In the genomic region with DNA sequence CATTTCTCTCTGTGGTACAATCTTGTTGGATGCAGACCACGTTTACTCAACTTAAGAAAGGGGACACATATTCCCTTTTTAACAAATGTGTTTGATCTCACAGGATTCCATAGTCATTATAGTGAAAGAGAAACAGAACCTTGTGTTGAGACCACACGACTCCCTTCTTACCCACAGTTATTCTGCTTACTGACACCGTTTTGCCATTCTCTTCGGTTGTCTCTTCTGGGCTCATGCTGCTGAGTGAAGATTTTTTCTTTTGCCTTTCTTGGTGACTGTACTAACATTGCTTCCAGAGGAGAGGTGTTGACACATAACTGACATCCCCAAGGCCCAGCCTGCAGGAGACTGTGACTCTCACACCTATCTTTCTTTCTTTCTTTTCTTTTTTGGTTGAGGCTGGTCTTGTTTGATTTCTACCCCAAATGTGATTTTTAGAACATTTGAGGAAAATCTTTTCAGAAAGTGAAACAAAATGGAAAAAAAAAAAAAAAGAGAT, we compare ENCODE assay signal across 15 cellular contexts.
A peak's percentile ranks its signal among the peaks of the same experiment; 100 is the strongest.
DNase-seq lines count a peak whose midpoint lies in the region; ATAC-seq, FAIRE-seq and TF ChIP-seq lines count a peak whose summit lies in the region.
"Had no signal": no experiment of that assay in that cellular context is flagged by ENCODE, and none has a peak within 500 bp of the region (broad histone marks: within the 10 kb centered on the region; RNA-seq: fewer than 3 reads in every experiment).

No MANE protein-coding gene starts in this region.

- H3K23ac ChIP-seq in IMR-90 (ENCODE audit: low read depth, low read length) (peak overlapping the region; percentile 39; the same call in 1 of the 2 replicates), H1 (ENCODE audit: insufficient read length) (no peak overlapping the region)

- H4K5ac ChIP-seq in IMR-90 (ENCODE audit: low read depth, low read length) (peak overlapping the region; percentile 56; the same call in 1 of the 2 replicates), H1 (ENCODE audit: insufficient read length, low read depth, low read length) (no peak overlapping the region)

- dilution Hi-C loops in IMR-90 (cut with HindIII; ENCODE audit: low sequenced_read_pairs, unreplicated experiment): no loop called here

- H3K56ac ChIP-seq in IMR-90 (ENCODE audit: extremely low read depth, insufficient read depth, low read length) (no peak overlapping the region), H1 (replicated peaks; ENCODE audit: insufficient read length, low read depth, low read length) (no peak overlapping the region)

- peak overlapping the region; percentile 15; the same call in 1 of the 2 replicates for H4K91ac ChIP-seq in IMR-90 (ENCODE audit: insufficient read depth, low read depth, low read length)
- no peak overlapping the region for H4K91ac ChIP-seq in H1 (replicated peaks; ENCODE audit: insufficient read length, low read length)

- H3K14ac ChIP-seq in IMR-90 (replicated peaks; ENCODE audit: low read depth, low read length) (peak overlapping the region; percentile 14; the same call in 1 of the 2 replicates), H1 (ENCODE audit: insufficient read length) (no peak overlapping the region)

- no peak overlapping the region for H2AK5ac ChIP-seq in IMR-90 (ENCODE audit: low read depth, low read length)
- H2AK5ac ChIP-seq in H1 (ENCODE audit: low read depth, low read length): no peak overlapping the region

- H2BK20ac ChIP-seq in IMR-90 (ENCODE audit: low read depth, low read length): peak overlapping the region; percentile 36; the same call in 1 of the 2 replicates
- no peak overlapping the region for H2BK20ac ChIP-seq in H1 (ENCODE audit: low read length)

- no peak for TF ChIP-seq POLR2A in IMR-90 (IDR thresholded peaks at IDR 0.05; ENCODE audit: low read depth, low read length)
- no peak for TF ChIP-seq POLR2A in H1 (IDR thresholded peaks at IDR 0.05; ENCODE audit: control extremely low read depth in 1 of 2, low read depth in 2 of 2, low read length in 2 of 2)
- TF ChIP-seq POLR2A in transverse colon (IDR thresholded peaks at IDR 0.05): no peak

- no peak overlapping the region for H2AK9ac ChIP-seq in IMR-90 (replicated peaks; ENCODE audit: low read depth, low read length, poor library complexity)

- H3K23me2 ChIP-seq in H1 (ENCODE audit: low read depth, low read length): no peaks in the 10 kb centered on the region

- H2BK5ac ChIP-seq in IMR-90 (ENCODE audit: low read depth, low read length, poor library complexity, severe bottlenecking) (peak overlapping the region; percentile 21), H1 (ENCODE audit: low read depth, low read length) (no peak overlapping the region)

- H2BK15ac ChIP-seq in IMR-90 (ENCODE audit: low read depth, low read length): peak overlapping the region; percentile 61
- H2BK15ac ChIP-seq in H1 (ENCODE audit: low read length): no peak overlapping the region

- H4K8ac ChIP-seq in IMR-90 (ENCODE audit: low read depth in 2 of 2, low read length in 2 of 2) (peak overlapping the region in 1 of 2 experiments; percentile 62; a peak in 2 of 4 replicates), H1 (ENCODE audit: extremely low read depth, insufficient read depth, low read length) (no peak overlapping the region)

- H3K18ac ChIP-seq in IMR-90 (ENCODE audit: low read depth, low read length): peak overlapping the region; percentile 79
- H3K18ac ChIP-seq in H1 (ENCODE audit: extremely low read depth, low read length): no peak overlapping the region; the same call in 1 of the 2 replicates

- in situ Hi-C loops in IMR-90 (cut with MboI; ENCODE audit: low sequenced_read_pairs): no loop called here
- in situ Hi-C loops in transverse colon (cut with MboI; ENCODE audit: low pct_ligation_motif_present in 1 of 4, low pct_unique_long_range_greater_than_20kb in 1 of 4, low sequenced_read_pairs in 3 of 4): no loop called here

- intact Hi-C loops in IMR-90 (cut with micrococcal nuclease) (no loop called here), transverse colon (cut with DNase I; ENCODE audit: low total_unique reads) (no loop called here)

- ATAC-seq in IMR-90 (ENCODE audit: low read depth): no peak
- no peak for ATAC-seq in HG03175 (IDR thresholded peaks at IDR 0.05; ENCODE audit: unreplicated experiment)

- H3K79me1 ChIP-seq in IMR-90 (ENCODE audit: low read depth in 1 of 2, low read length in 2 of 2): no peaks in the 10 kb centered on the region; a peak in 1 of 4 replicates
- no peaks in the 10 kb centered on the region for H3K79me1 ChIP-seq in H1 (ENCODE audit: low read depth, low read length)

- H4K20me1 ChIP-seq in IMR-90 (ENCODE audit: insufficient read depth, low read length) (no peaks in the 10 kb centered on the region), H1 (replicated peaks in 1 of 2; ENCODE audit: control insufficient read depth in 1 of 2, insufficient read depth in 2 of 2, low read length in 2 of 2) (no peaks in the 10 kb centered on the region), osteoblast (ENCODE audit: insufficient read depth, low read length) (no peaks in the 10 kb centered on the region), hepatocyte (ENCODE audit: insufficient read depth, poor library complexity, severe bottlenecking) (no peaks in the 10 kb centered on the region)

- TF ChIP-seq EP300 in H1 (IDR thresholded peaks at IDR 0.05; ENCODE audit: borderline replicate concordance in 1 of 2, low read depth in 2 of 2, low read length in 2 of 2) (no peak), transverse colon (IDR thresholded peaks at IDR 0.05; ENCODE audit: low read depth) (no peak)

- no peak overlapping the region for H3K4me3 ChIP-seq in IMR-90 (ENCODE audit: insufficient read depth, low read depth, low read length)
- H3K4me3 ChIP-seq in H1 (ENCODE audit: extremely low read depth in 1 of 4, insufficient read depth in 2 of 4, low read depth in 3 of 4, low read length in 4 of 4): no peak overlapping the region
- H3K4me3 ChIP-seq in osteoblast (ENCODE audit: insufficient read depth, low read length): peak overlapping the region; percentile 8
- no peak overlapping the region for H3K4me3 ChIP-seq in transverse colon
- H3K4me3 ChIP-seq in hepatocyte: no peak overlapping the region

- H3K36me3 ChIP-seq in IMR-90 (ENCODE audit: control insufficient read depth, insufficient read depth, low read length) (no peaks in the 10 kb centered on the region), H1 (ENCODE audit: control insufficient read depth in 2 of 4, insufficient read depth in 4 of 4, low read length in 3 of 4) (no peaks in the 10 kb centered on the region), osteoblast (ENCODE audit: insufficient read depth, low read length) (no peaks in the 10 kb centered on the region), transverse colon (no peaks in the 10 kb centered on the region), hepatocyte (replicated peaks; ENCODE audit: insufficient read depth, low read depth) (no peaks in the 10 kb centered on the region)

- no peak overlapping the region for H2BK12ac ChIP-seq in H1 (ENCODE audit: low read depth, low read length)

- POLR2A ChIA-PET in IMR-90 (lab: Charles Lee; ENCODE audit: unreplicated experiment): no interaction called here
- POLR2A ChIA-PET in H1 (lab: Charles Lee; ENCODE audit: partially characterized antibody): no interaction called here

- no peak for FAIRE-seq in H1 (lab: Jason Lieb, UNC)

- TF ChIP-seq CTCF in IMR-90 (conservative IDR thresholded peaks at IDR 0.05; ENCODE audit: low read depth, low read length) (no peak), H1 (IDR thresholded peaks at IDR 0.05; ENCODE audit: control extremely low read depth in 1 of 3, insufficient read depth in 1 of 3, low read depth in 1 of 3, low read length in 3 of 3) (no peak), osteoblast (IDR thresholded peaks at IDR 0.05; ENCODE audit: extremely low read depth, low read depth, low read length) (no peak), transverse colon (IDR thresholded peaks at IDR 0.05) (no peak), hepatocyte (IDR thresholded peaks at IDR 0.05; ENCODE audit: poor library complexity) (no peak)

- CTCF ChIA-PET in IMR-90 (lab: Yijun Ruan, JAX): no interaction called here
- CTCF ChIA-PET in H1 (lab: Charles Lee; ENCODE audit: partially characterized antibody): interaction anchor here (1.3 kb wide), 1 partner anchor 146 kb away, joined by 3 read pairs; no protein-coding TSS in a partner anchor

- TF ChIP-seq RAD21 in IMR-90 (IDR thresholded peaks at IDR 0.05; ENCODE audit: low read length) (no peak), H1 (IDR thresholded peaks at IDR 0.05 in 1 of 2, conservative IDR thresholded peaks at IDR 0.05 in 1 of 2; ENCODE audit: low read depth in 2 of 2, low read length in 2 of 2) (no peak)

- peak; percentile 16 for DNase-seq in IMR-90
- no peak for DNase-seq in H1 (ENCODE audit: low read depth in 1 of 2, low spot score in 2 of 2)
- no peak for DNase-seq in osteoblast (ENCODE audit: insufficient read length, low spot score, missing footprints)
- no peak for DNase-seq in transverse colon
- DNase-seq in midbrain (lab: John Stamatoyannopoulos, UW): no peak
- no peak for DNase-seq in hepatocyte (ENCODE audit: low spot score)
- DNase-seq: ACHN; HCEC 1CT; NCI-H1930; NCI-H446; NCI-H69; NK-92 treated with Interleukin-12 subunit alpha and Interleukin-12 subunit beta, amount 100 ng/mL, for 24 hours; RPMI8226; SIG-M5 had no signal

- BruUV-seq in IMR-90 (replicated peaks; lab: Mats Ljungman, UMichigan): no TSS peak

- H3K4ac ChIP-seq in IMR-90 (ENCODE audit: low read depth, low read length): no peak overlapping the region
- H3K4ac ChIP-seq in H1 (replicated peaks; ENCODE audit: insufficient read length, low read depth, low read length): no peak overlapping the region

- peak overlapping the region; percentile 41 for H2BK120ac ChIP-seq in IMR-90 (ENCODE audit: low read depth, low read length)
- H2BK120ac ChIP-seq in H1 (replicated peaks; ENCODE audit: low read depth, low read length): no peak overlapping the region

- no peaks in the 10 kb centered on the region for H3K9me2 ChIP-seq in hepatocyte (replicated peaks; ENCODE audit: insufficient read depth)

- H3K27ac ChIP-seq in IMR-90 (ENCODE audit: insufficient read depth, low read length): no peak overlapping the region
- H3K27ac ChIP-seq in H1 (ENCODE audit: low read depth, low read length): no peak overlapping the region
- H3K27ac ChIP-seq in osteoblast (ENCODE audit: low read depth, low read length): no peak overlapping the region
- peak overlapping the region in 3 of 4 donors; percentile 4 to 53 (median 50) for H3K27ac ChIP-seq in transverse colon
- no peak overlapping the region for H3K27ac ChIP-seq in hepatocyte

- H3K27me3 ChIP-seq in IMR-90 (ENCODE audit: control insufficient read depth, insufficient read depth, low read length) (no peaks in the 10 kb centered on the region), H1 (replicated peaks in 1 of 4; ENCODE audit: control insufficient read depth in 3 of 4, extremely low read depth in 1 of 4, insufficient read depth in 3 of 4, low read length in 3 of 4) (peaks cover 0 to 9% (median under 1%) of the 10 kb centered on the region in 4 experiments; a peak in 3 of 7 replicates), osteoblast (ENCODE audit: insufficient read depth, low read length) (no peaks in the 10 kb centered on the region), transverse colon (no peaks in the 10 kb centered on the region), hepatocyte (no peaks in the 10 kb centered on the region)

- H2AFZ ChIP-seq in IMR-90 (replicated peaks; ENCODE audit: low read length, poor library complexity): peak overlapping the region; percentile 36
- H2AFZ ChIP-seq in H1 (ENCODE audit: low read length): peak overlapping the region; percentile 17; the same call in 1 of the 2 replicates
- peak overlapping the region; percentile 93 for H2AFZ ChIP-seq in osteoblast (ENCODE audit: low read length)
- no peak overlapping the region for H2AFZ ChIP-seq in hepatocyte

- peak overlapping the region; percentile 86; the same call in 1 of the 2 replicates for H3K4me2 ChIP-seq in IMR-90 (ENCODE audit: low read depth, low read length)
- H3K4me2 ChIP-seq in H1 (ENCODE audit: insufficient read depth in 1 of 2, low read depth in 2 of 2, low read length in 2 of 2): no peak overlapping the region
- peak overlapping the region; percentile 55 for H3K4me2 ChIP-seq in osteoblast (ENCODE audit: insufficient read depth, low read length)
- H3K4me2 ChIP-seq in hepatocyte: no peak overlapping the region

- H3K9me1 ChIP-seq in IMR-90 (ENCODE audit: insufficient read depth, low read length): peaks cover 2% of the 10 kb centered on the region

- H3K9ac ChIP-seq in IMR-90 (ENCODE audit: low read depth, low read length): no peak overlapping the region
- peak overlapping the region in 1 of 4 experiments; percentile 13; a peak in 1 of 7 replicates for H3K9ac ChIP-seq in H1 (replicated peaks in 1 of 4; ENCODE audit: extremely low read depth in 1 of 4, low read depth in 3 of 4, low read length in 3 of 4)

- H3K79me2 ChIP-seq in H1 (ENCODE audit: control insufficient read depth in 1 of 2, insufficient read depth in 2 of 2, low read length in 2 of 2) (no peaks in the 10 kb centered on the region), osteoblast (ENCODE audit: insufficient read depth, low read length) (no peaks in the 10 kb centered on the region), hepatocyte (no peaks in the 10 kb centered on the region)

- H3K9me3 ChIP-seq in IMR-90 (ENCODE audit: control insufficient read depth, insufficient read depth, low read length) (no peaks in the 10 kb centered on the region), H1 (ENCODE audit: insufficient read depth in 2 of 2, low read depth in 1 of 2, low read length in 1 of 2) (no peaks in the 10 kb centered on the region), osteoblast (ENCODE audit: low read depth, low read length) (no peaks in the 10 kb centered on the region), transverse colon (no peaks in the 10 kb centered on the region), hepatocyte (ENCODE audit: low read depth) (no peaks in the 10 kb centered on the region)

- no CpG with 5 or more reads among the region's 4 CpGs for WGBS in IMR-90 (ENCODE audit: extremely low coverage in 2 of 2, insufficient read length in 1 of 2), 2 experiments
- 85% methylated on average over 4 of the region's 4 CpGs; no CpG with 5 or more reads in 1 of the 2 experiments for WGBS in H1 (ENCODE audit: extremely low coverage in 1 of 2, insufficient coverage in 1 of 2, insufficient read length in 1 of 2, insufficient replicate concordance in 2 of 2, low coverage in 1 of 2, low lambda C conversion rate in 2 of 2, missing lambda C conversion rate in 1 of 2), 2 experiments
- WGBS in transverse colon (ENCODE audit: low coverage in 1 of 2), 2 donors: 55 to 81% methylated on average over 3 to 4 of the region's 4 CpGs
- WGBS in hepatocyte (ENCODE audit: low lambda C conversion rate, missing lambda C conversion rate): 81% methylated on average over 4 of the region's 4 CpGs

- H3K4me1 ChIP-seq in IMR-90 (ENCODE audit: control insufficient read depth, insufficient read depth, low read length) (peaks cover 5% of the 10 kb centered on the region; the same call in 1 of the 2 replicates), H1 (replicated peaks in 1 of 4; ENCODE audit: control insufficient read depth in 3 of 4, insufficient read depth in 4 of 4, low read length in 3 of 4) (no peaks in the 10 kb centered on the region; a peak in 1 of 7 replicates), osteoblast (ENCODE audit: insufficient read depth, low read length) (peaks cover 41% of the 10 kb centered on the region), transverse colon (no peaks in the 10 kb centered on the region), hepatocyte (ENCODE audit: insufficient read depth) (no peaks in the 10 kb centered on the region)

Comparison
In these comparisons a context has a peak if more than half of its experiments do, and no peak if none do; other contexts are left out.
1. H3K27ac ChIP-seq: peak in transverse colon (3 of 4); none in IMR-90 (single experiment), H1 (single experiment), osteoblast (single experiment) and hepatocyte (single experiment).
2. H3K4me2 ChIP-seq: peak in IMR-90 (single experiment) and osteoblast (single experiment); none in H1 (0 of 2) and hepatocyte (single experiment).